1 cellular context compared by ENCODE assay signal in the genomic region with DNA sequence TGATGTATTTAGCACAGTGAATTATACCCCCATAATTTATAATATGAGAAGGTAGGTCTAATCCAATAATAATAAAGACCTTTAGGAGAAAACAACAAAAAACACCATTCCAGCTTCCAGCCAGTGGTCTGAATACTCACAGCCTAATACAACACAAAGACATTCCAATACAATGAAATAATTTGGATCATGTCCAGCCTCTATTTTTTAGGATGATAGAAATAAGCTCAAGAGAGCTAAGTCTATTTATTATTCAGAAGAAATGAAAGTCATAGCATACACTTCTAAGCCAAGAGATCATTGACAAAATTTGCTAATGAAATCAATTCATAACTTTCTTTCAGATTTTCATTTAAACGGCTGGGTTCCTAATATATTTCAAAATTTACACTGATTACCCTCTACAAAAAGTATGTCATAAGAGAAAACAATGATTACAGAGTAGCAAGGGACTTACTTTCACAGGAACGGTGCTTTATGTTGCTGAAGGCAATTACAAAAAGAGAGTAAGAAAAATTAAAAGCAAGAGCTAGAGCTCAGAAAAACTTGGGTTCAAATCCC.
TF ChIP-seq lines count a peak whose summit lies in the region.

No MANE protein-coding gene starts in this region.

TF ChIP-seq in IMR-90, 13 proteins besides CTCF, POLR2A, EP300 and RAD21:
- TF ChIP-seq NFE2L2 (IDR thresholded peaks at IDR 0.05; ENCODE audit: low read depth, low read length) (no peak), USF2 (IDR thresholded peaks at IDR 0.05; ENCODE audit: low read depth, low read length) (no peak), MAZ (IDR thresholded peaks at IDR 0.05; ENCODE audit: borderline replicate concordance, low read depth, low read length) (no peak), CEBPB (IDR thresholded peaks at IDR 0.05; ENCODE audit: low read depth, low read length) (no peak), SMC3 (IDR thresholded peaks at IDR 0.05; ENCODE audit: low read depth, low read length) (no peak)
